ENCODE assay signal across 21 cellular contexts in genomic region chr16:80759419-80760162, GRCh38. TPM values are rescaled to one million over a fixed set of nuclear protein-coding genes. Genes with fewer than 3 reads are reported as not detected.
DNase-seq lines count a peak whose midpoint lies in the region; ATAC-seq and TF ChIP-seq lines count a peak whose summit lies in the region.
"Had no signal": no experiment of that assay in that cellular context is flagged by ENCODE, and none has a peak within 500 bp of the region (broad histone marks: within the 10 kb centered on the region; RNA-seq: fewer than 3 reads in every experiment).

No MANE protein-coding gene starts in this region.

- POLR2A ChIA-PET in naive thymus-derived CD8-positive, alpha-beta T cell (lab: Charles Lee) = no interaction called here

- H3K4me2 ChIP-seq in H9 (ENCODE audit: insufficient read depth, insufficient read length, low read length) = no peak overlapping the region

- no peaks in the 10 kb centered on the region for H3K9me3 Mint-ChIP-seq in Calu3 (ENCODE audit: low read depth, unreplicated experiment)
- H3K9me3 Mint-ChIP-seq in T-helper 1 cell treated with Interleukin-12 subunit alpha and Interleukin-12 subunit beta and Interleukin-4 antibody, amounts not matched to agents 30 μg/mL and 1 μg/mL, for 36 hours = no peaks in the 10 kb centered on the region
- H3K9me3 Mint-ChIP-seq in H9 = no peaks in the 10 kb centered on the region
- peaks cover 0 to 10% (median 0%) of the 10 kb centered on the region in 9 donors for H3K9me3 Mint-ChIP-seq in naive thymus-derived CD8-positive, alpha-beta T cell

- peak overlapping the region; percentile 33 for H3K4me3 Mint-ChIP-seq in Calu3 (ENCODE audit: low read depth, unreplicated experiment)
- H3K4me3 Mint-ChIP-seq in T-helper 1 cell treated with Interleukin-12 subunit alpha and Interleukin-12 subunit beta and Interleukin-4 antibody, amounts not matched to agents 30 μg/mL and 1 μg/mL, for 36 hours = peak overlapping the region; percentile 20
- no peak overlapping the region for H3K4me3 Mint-ChIP-seq in H9
- no peak overlapping the region for H3K4me3 Mint-ChIP-seq in naive thymus-derived CD8-positive, alpha-beta T cell
- H3K4me3 Mint-ChIP-seq: IgD-negative memory B cell, nephron had no signal

- peak; percentile 70 for DNase-seq in ACHN
- DNase-seq in Calu3 = no peak
- peak; percentile 45 for DNase-seq in kidney glomerular epithelial cell (lab: John Stamatoyannopoulos, UW)
- no peak for DNase-seq in H9
- no peak for DNase-seq in naive thymus-derived CD8-positive, alpha-beta T cell
- DNase-seq: activated effector memory CD4-positive, alpha-beta T cell treated with anti-CD3 and anti-CD28 coated beads, Interleukin-2, amount 50 U/mL, for 16 hours; amygdala; esophagus squamous epithelium; GDM1; heart left ventricle; mammary epithelial cell; NCI-H187 treated with DMSO at 0.1 percent for 48 hours; NK-92 treated with Interleukin-12 subunit alpha and Interleukin-12 subunit beta, amount 100 ng/mL, for 24 hours; posterior cingulate gyrus; stimulated activated CD4-positive, alpha-beta T cell treated with anti-CD3 and anti-CD28 coated beads, Interleukin-4, amount 100 ng/mL, for 4 hours had no signal

- no peak overlapping the region for H2AK5ac ChIP-seq in H9 (ENCODE audit: insufficient read length, low read length)

- H3K4me1 Mint-ChIP-seq in Calu3 (ENCODE audit: low read depth, unreplicated experiment) = no peaks in the 10 kb centered on the region
- peaks cover 26% of the 10 kb centered on the region for H3K4me1 Mint-ChIP-seq in T-helper 1 cell treated with Interleukin-12 subunit alpha and Interleukin-12 subunit beta and Interleukin-4 antibody, amounts not matched to agents 30 μg/mL and 1 μg/mL, for 36 hours (ENCODE audit: low read depth)
- H3K4me1 Mint-ChIP-seq in H9 = 0 out of 4 replicates have a peak, but pooled peaks cover 0 to 3% of the 10 kb centered on the region in 2 experiments
- peaks cover 0 to 8% (median 0%) of the 10 kb centered on the region in 4 donors for H3K4me1 Mint-ChIP-seq in naive thymus-derived CD8-positive, alpha-beta T cell
- H3K4me1 Mint-ChIP-seq: nephron had no signal

- H3K9ac ChIP-seq in H9 (ENCODE audit: extremely low read depth, insufficient read length, low read length) = no peak overlapping the region

- no peak overlapping the region for H3T11ph ChIP-seq in H9 (ENCODE audit: low read length)

- no peak overlapping the region for H2BK5ac ChIP-seq in H9 (ENCODE audit: insufficient read length, low read length)

- no peak overlapping the region for H2BK15ac ChIP-seq in H9 (ENCODE audit: low read depth, low read length)

- H2BK120ac ChIP-seq in H9 (ENCODE audit: low read depth, low read length, poor library complexity, severe bottlenecking) = no peak overlapping the region

- H3K27ac ChIP-seq in H9 (ENCODE audit: insufficient read length, low read depth, low read length) = no peak overlapping the region
- H3K27ac ChIP-seq: esophagus squamous epithelium, heart left ventricle, HL-60, RWPE1 had no signal

- H3K14ac ChIP-seq in H9 (ENCODE audit: insufficient read depth, low read length) = no peak overlapping the region

- no peak for ATAC-seq in HG02798 (IDR thresholded peaks at IDR 0.05; ENCODE audit: poor library complexity, unreplicated experiment)
- no peak for ATAC-seq in naive thymus-derived CD8-positive, alpha-beta T cell
- ATAC-seq: heart left ventricle had no signal

- no peak overlapping the region for H2BK12ac ChIP-seq in H9 (ENCODE audit: insufficient read length, low read depth, low read length)

- no peaks in the 10 kb centered on the region for H3K23me2 ChIP-seq in H9 (ENCODE audit: insufficient read length, low read depth, low read length, poor library complexity, severe bottlenecking)

- no TSS peak for BruUV-seq in Calu3 (replicated peaks; lab: Mats Ljungman, UMichigan)

- H3K18ac ChIP-seq in H9 (ENCODE audit: insufficient read length, low read depth, low read length) = no peak overlapping the region

- H3K36me3 Mint-ChIP-seq in Calu3 (ENCODE audit: insufficient read depth, unreplicated experiment) (no peaks in the 10 kb centered on the region), H9 (ENCODE audit: insufficient read depth in 1 of 3, low read depth in 3 of 3) (no peaks in the 10 kb centered on the region)
- H3K36me3 Mint-ChIP-seq in T-helper 1 cell treated with Interleukin-12 subunit alpha and Interleukin-12 subunit beta and Interleukin-4 antibody, amounts not matched to agents 30 μg/mL and 1 μg/mL, for 36 hours (ENCODE audit: low read depth) = peaks cover 16% of the 10 kb centered on the region
- peaks cover 0 to 5% (median 0%) of the 10 kb centered on the region in 3 donors for H3K36me3 Mint-ChIP-seq in naive thymus-derived CD8-positive, alpha-beta T cell

- in situ Hi-C loops in ACHN (cut with HindIII; ENCODE audit: low pct_ligation_motif_present, low pct_unique_long_range_greater_than_20kb, low sequenced_read_pairs) = no loop called here

- H3K23ac ChIP-seq in H9 (ENCODE audit: insufficient read length, low read depth, low read length) = no peak overlapping the region

- no peak overlapping the region for H3K27ac Mint-ChIP-seq in Calu3 (ENCODE audit: unreplicated experiment)
- H3K27ac Mint-ChIP-seq in T-helper 1 cell treated with Interleukin-12 subunit alpha and Interleukin-12 subunit beta and Interleukin-4 antibody, amounts not matched to agents 30 μg/mL and 1 μg/mL, for 36 hours = peak overlapping the region; percentile 66
- no peak overlapping the region for H3K27ac Mint-ChIP-seq in H9
- no peak overlapping the region for H3K27ac Mint-ChIP-seq in naive thymus-derived CD8-positive, alpha-beta T cell
- H3K27ac Mint-ChIP-seq: IgD-negative memory B cell had no signal

- no peaks in the 10 kb centered on the region for H3K79me2 ChIP-seq in H9 (ENCODE audit: insufficient read depth, low read length)

- no peaks in the 10 kb centered on the region for H3K27me3 ChIP-seq in H9 (ENCODE audit: insufficient read depth, low read length)
- H3K27me3 ChIP-seq: esophagus squamous epithelium, heart left ventricle had no signal

- no peak overlapping the region for H3K4ac ChIP-seq in H9 (ENCODE audit: low read depth, low read length)

- no peaks in the 10 kb centered on the region for H3K4me1 ChIP-seq in H9 (ENCODE audit: insufficient read depth, low read length)
- H3K4me1 ChIP-seq: esophagus squamous epithelium had no signal

- intact Hi-C loops in Calu3 (cut with micrococcal nuclease; ENCODE audit: unreplicated experiment) = no loop called here

- no peak overlapping the region for H4K5ac ChIP-seq in H9 (ENCODE audit: insufficient read length, low read depth, low read length)

- H3K79me1 ChIP-seq in H9 (ENCODE audit: insufficient read depth, low read depth, low read length, poor library complexity, severe bottlenecking) = no peaks in the 10 kb centered on the region

- no peak for TF ChIP-seq CTCF in Calu3 (IDR thresholded peaks at IDR 0.05; ENCODE audit: unreplicated experiment)
- TF ChIP-seq CTCF in H9 (conservative IDR thresholded peaks at IDR 0.05) = no peak

- H4K20me1 ChIP-seq in H9 (ENCODE audit: control insufficient read depth, insufficient read depth, insufficient read length) = no peaks in the 10 kb centered on the region

- H4K91ac ChIP-seq in H9 (ENCODE audit: insufficient read length, low read depth, low read length) = no peak overlapping the region

- CTCF ChIA-PET in Calu3 (lab: Charles Lee) = no interaction called here

- no peak overlapping the region for H3K56ac ChIP-seq in H9 (ENCODE audit: insufficient read length, low read depth, low read length)

- H2AFZ ChIP-seq in H9 (ENCODE audit: low read length) = no peak overlapping the region

- no peaks in the 10 kb centered on the region for H3K27me3 Mint-ChIP-seq in Calu3 (ENCODE audit: unreplicated experiment)
- H3K27me3 Mint-ChIP-seq in T-helper 1 cell treated with Interleukin-12 subunit alpha and Interleukin-12 subunit beta and Interleukin-4 antibody, amounts not matched to agents 30 μg/mL and 1 μg/mL, for 36 hours (ENCODE audit: low read depth) = no peaks in the 10 kb centered on the region
- H3K27me3 Mint-ChIP-seq in H9 (ENCODE audit: low read depth) = no peaks in the 10 kb centered on the region
- H3K27me3 Mint-ChIP-seq in naive thymus-derived CD8-positive, alpha-beta T cell = no peaks in the 10 kb centered on the region
- H3K27me3 Mint-ChIP-seq: IgD-negative memory B cell had no signal

- H2BK20ac ChIP-seq in H9 (ENCODE audit: low read depth, low read length, poor library complexity, severe bottlenecking) = no peak overlapping the region

- WGBS in H9 (ENCODE audit: extremely low coverage, insufficient read length, low lambda C conversion rate) = no CpG with 5 or more reads among the region's 6 CpGs

- no peaks in the 10 kb centered on the region for H3K9me3 ChIP-seq in H9 (ENCODE audit: control insufficient read depth, low read depth, low read length)
- H3K9me3 ChIP-seq: esophagus squamous epithelium had no signal

- no peak overlapping the region for H4K8ac ChIP-seq in H9 (replicated peaks; ENCODE audit: insufficient read length, low read depth, low read length)

RNA-seq across cellular contexts. Expression of gene CDYL2, which starts 44.8 kb away (rescaled TPM):
- total RNA-seq in Calu3 (2022) (1.0 and 1.4 TPM in 2 replicates), H9 (2021) (4.2 and 5.4 TPM in 2 replicates)
- 10 to 100 TPM; 13.5 to 14.2 TPM for total RNA-seq in naive thymus-derived CD8-positive, alpha-beta T cell
- polyA plus RNA-seq in naive thymus-derived CD8-positive, alpha-beta T cell = 1 to 10 TPM in 1 of 3 donors, under 1 TPM in 2; 0.28 to 1.7 (median 0.75) TPM

Comparison
In these comparisons a context has a peak if more than half of its experiments do, and no peak if none do; other contexts are left out.
1. DNase-seq: peak in ACHN (single experiment) and kidney glomerular epithelial cell (single experiment); none in Calu3 (single experiment), H9 (single experiment) and naive thymus-derived CD8-positive, alpha-beta T cell (0 of 10).
2. H3K4me3 Mint-ChIP-seq: peak in Calu3 (single experiment) and T-helper 1 cell treated with Interleukin-12 subunit alpha and Interleukin-12 subunit beta and Interleukin-4 antibody, amounts not matched to agents 30 μg/mL and 1 μg/mL, for 36 hours (single experiment); none in H9 (0 of 2) and naive thymus-derived CD8-positive, alpha-beta T cell (0 of 10).